ENCODE assay signal across 9 cellular contexts in genomic region chr17:48261297-48261880, GRCh38.
A peak's percentile ranks its signal among the peaks of the same experiment; 100 is the strongest.
DNase-seq lines count a peak whose midpoint lies in the region; ATAC-seq and TF ChIP-seq lines count a peak whose summit lies in the region.
"Had no signal": no experiment of that assay in that cellular context is flagged by ENCODE, and none has a peak within 500 bp of the region (broad histone marks: within the 10 kb centered on the region; RNA-seq: fewer than 3 reads in every experiment).

No MANE protein-coding gene starts in this region.

- CTCF ChIA-PET in CD8-positive, alpha-beta T cell (lab: Charles Lee) = interaction anchor here (0.8 kb wide), 1 partner anchor 91 kb away, joined by 4 read pairs; no protein-coding TSS in a partner anchor
- CTCF ChIA-PET in OCI-LY7 (lab: Charles Lee; ENCODE audit: unreplicated experiment) = no interaction called here

- H3K4me2 ChIP-seq in OCI-LY7 (ENCODE audit: low read length) = no peak overlapping the region

- no peaks in the 10 kb centered on the region for H3K9me3 Mint-ChIP-seq in CD8-positive, alpha-beta T cell
- H3K9me3 Mint-ChIP-seq: IgD-negative memory B cell had no signal

- intact Hi-C loops in CD8-positive, alpha-beta T cell (cut with DNase I, micrococcal nuclease) = loop anchor here in 1 of 2 experiments (5.0 kb wide), 1 partner anchor 46 kb away; no protein-coding TSS in a partner anchor
- intact Hi-C loops in OCI-LY7 (cut with micrococcal nuclease; ENCODE audit: unreplicated experiment) = loop anchor here (10.0 kb wide), 1 partner anchor 333 kb away; the partner anchor contains the start of genes HOXB3 and HOXB5

- no peaks in the 10 kb centered on the region for H3K27me3 Mint-ChIP-seq in CD8-positive, alpha-beta T cell (ENCODE audit: low read depth)
- H3K27me3 Mint-ChIP-seq: IgD-negative memory B cell had no signal

- BruUV-seq in OCI-LY7 (replicated peaks; lab: Mats Ljungman, UMichigan) = no TSS peak

- H3K36me3 ChIP-seq in CD8-positive, alpha-beta T cell (ENCODE audit: insufficient read depth, low read length) = no peaks in the 10 kb centered on the region
- no peaks in the 10 kb centered on the region for H3K36me3 ChIP-seq in OCI-LY7 (ENCODE audit: insufficient read depth, low read length)

- H3K27me3 ChIP-seq in CD8-positive, alpha-beta T cell (ENCODE audit: insufficient read depth, low read length) = no peaks in the 10 kb centered on the region

- TF ChIP-seq CTCF in CD8-positive, alpha-beta T cell (IDR thresholded peaks at IDR 0.05) = no peak
- TF ChIP-seq CTCF in OCI-LY7 (conservative IDR thresholded peaks at IDR 0.05; ENCODE audit: low read length) = peak; percentile 81

- no peak overlapping the region for H3K4me3 ChIP-seq in CD8-positive, alpha-beta T cell (ENCODE audit: low read depth, low read length)
- H3K4me3 ChIP-seq in OCI-LY7 (ENCODE audit: low read depth, low read length, poor library complexity, severe bottlenecking) = no peak overlapping the region

- H4K20me1 ChIP-seq in OCI-LY7 (ENCODE audit: insufficient read depth, low read length) = no peaks in the 10 kb centered on the region

- H3K9me3 ChIP-seq in CD8-positive, alpha-beta T cell (ENCODE audit: low read length) = no peaks in the 10 kb centered on the region
- H3K9me3 ChIP-seq in OCI-LY7 (ENCODE audit: low read length) = no peaks in the 10 kb centered on the region

- H3K27ac Mint-ChIP-seq in CD8-positive, alpha-beta T cell = peak overlapping the region; percentile 55
- H3K27ac Mint-ChIP-seq: IgD-negative memory B cell had no signal

- no peaks in the 10 kb centered on the region for H3K79me2 ChIP-seq in OCI-LY7 (ENCODE audit: insufficient read depth, low read depth, low read length)

- no peak for DNase-seq in CD8-positive, alpha-beta T cell
- DNase-seq in H4 (ENCODE audit: low spot score) (peak; percentile 64), OCI-LY7 (ENCODE audit: low spot score) (peak; percentile 38), glomerular visceral epithelial cell (ENCODE audit: extremely low spot score) (peak; percentile 53), anterior cingulate cortex (lab: John Stamatoyannopoulos, UW) (no peak)
- DNase-seq in activated CD4-positive, CD25-positive, alpha-beta regulatory T cell (lab: John Stamatoyannopoulos, UW) = no peak

- H3K36me3 Mint-ChIP-seq in CD8-positive, alpha-beta T cell = peaks cover 35% of the 10 kb centered on the region
- H3K36me3 Mint-ChIP-seq: IgD-negative memory B cell had no signal

- no peaks in the 10 kb centered on the region for H3K9me2 ChIP-seq in OCI-LY7 (ENCODE audit: insufficient read depth, low read length)

- H3K4me1 Mint-ChIP-seq in CD8-positive, alpha-beta T cell (ENCODE audit: low read depth) = peaks cover 19% of the 10 kb centered on the region
- H3K4me1 Mint-ChIP-seq: IgD-negative memory B cell had no signal

- no peak overlapping the region for H3K4me3 Mint-ChIP-seq in CD8-positive, alpha-beta T cell
- H3K4me3 Mint-ChIP-seq: IgD-negative memory B cell had no signal

- H3K27ac ChIP-seq in CD8-positive, alpha-beta T cell (ENCODE audit: low read depth, low read length) = no peak overlapping the region
- H3K27ac ChIP-seq in OCI-LY7 (ENCODE audit: low read depth, low read length, poor library complexity, severe bottlenecking) = no peak overlapping the region

- H2AFZ ChIP-seq in OCI-LY7 (ENCODE audit: low read length) = no peak overlapping the region

- POLR2A ChIA-PET in CD8-positive, alpha-beta T cell (lab: Charles Lee) = no interaction called here
- POLR2A ChIA-PET in OCI-LY7 (lab: Charles Lee) = no interaction called here

- ATAC-seq in CD8-positive, alpha-beta T cell = no peak
- ATAC-seq in GM21619 (IDR thresholded peaks at IDR 0.05; ENCODE audit: unreplicated experiment) (no peak), GM21360 (IDR thresholded peaks at IDR 0.05; ENCODE audit: unreplicated experiment) (no peak)

- no peaks in the 10 kb centered on the region for H3K4me1 ChIP-seq in CD8-positive, alpha-beta T cell (ENCODE audit: insufficient read depth, low read length)
- H3K4me1 ChIP-seq in OCI-LY7 (ENCODE audit: insufficient read depth, low read length, poor library complexity, severe bottlenecking) = no peaks in the 10 kb centered on the region

Comparison
In these comparisons a context has a peak if more than half of its experiments do, and no peak if none do; other contexts are left out.
1. DNase-seq: peak in H4 (single experiment), OCI-LY7 (single experiment) and glomerular visceral epithelial cell (single experiment); none in CD8-positive, alpha-beta T cell (0 of 7), activated CD4-positive, CD25-positive, alpha-beta regulatory T cell (0 of 4) and anterior cingulate cortex (0 of 58).